Comparison of ENCODE assay signal across 1 cellular context in the genomic region with DNA sequence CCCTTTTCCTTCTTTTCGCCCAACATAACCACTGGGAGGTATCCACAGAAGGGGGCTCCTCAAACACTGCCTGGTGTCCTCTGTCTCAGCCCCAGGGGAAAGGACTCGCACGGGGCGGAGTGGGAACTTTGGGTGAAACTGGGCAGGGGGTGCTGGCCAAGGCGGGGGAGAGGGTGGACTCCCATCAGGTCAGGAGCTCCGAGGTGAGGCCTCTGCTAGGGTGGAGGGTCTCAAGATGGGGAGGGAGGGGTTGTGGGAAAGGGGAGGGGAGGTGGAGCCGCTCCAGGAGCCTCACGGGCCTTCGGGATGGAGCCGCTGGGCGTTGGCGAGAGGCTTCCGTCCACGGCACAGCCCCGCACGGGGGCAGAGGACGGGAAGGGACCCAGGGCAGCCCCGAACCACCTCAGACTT.
TF ChIP-seq lines count a peak whose summit lies in the region.

No MANE protein-coding gene starts in this region.

TF ChIP-seq in K562, 482 proteins besides CTCF, POLR2A, EP300 and RAD21:
- no peak for TF ChIP-seq TAF7 (tag; IDR thresholded peaks at IDR 0.05)
- peak; percentile 54 for TF ChIP-seq PCBP1 (IDR thresholded peaks at IDR 0.05; ENCODE audit: low read depth, low read length, poor library complexity, severe bottlenecking)
- no peak for TF ChIP-seq CBX3 (IDR thresholded peaks at IDR 0.05; ENCODE audit: borderline replicate concordance in 1 of 2, low read length in 2 of 2)
- TF ChIP-seq, protein P1, sequence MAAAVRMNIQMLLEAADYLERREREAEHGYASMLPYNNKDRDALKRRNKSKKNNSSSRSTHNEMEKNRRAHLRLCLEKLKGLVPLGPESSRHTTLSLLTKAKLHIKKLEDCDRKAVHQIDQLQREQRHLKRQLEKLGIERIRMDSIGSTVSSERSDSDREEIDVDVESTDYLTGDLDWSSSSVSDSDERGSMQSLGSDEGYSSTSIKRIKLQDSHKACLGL (CRISPR knock-in tag; IDR thresholded peaks at IDR 0.05; ENCODE audit: borderline replicate concordance, poor library complexity, severe bottlenecking) = no peak
- TF ChIP-seq SIX5 (IDR thresholded peaks at IDR 0.05; ENCODE audit: borderline replicate concordance in 1 of 2, insufficient read depth in 1 of 2, low read depth in 1 of 2, low read length in 2 of 2) = no peak
